ENCODE assay signal across 13 cellular contexts in the genomic region with DNA sequence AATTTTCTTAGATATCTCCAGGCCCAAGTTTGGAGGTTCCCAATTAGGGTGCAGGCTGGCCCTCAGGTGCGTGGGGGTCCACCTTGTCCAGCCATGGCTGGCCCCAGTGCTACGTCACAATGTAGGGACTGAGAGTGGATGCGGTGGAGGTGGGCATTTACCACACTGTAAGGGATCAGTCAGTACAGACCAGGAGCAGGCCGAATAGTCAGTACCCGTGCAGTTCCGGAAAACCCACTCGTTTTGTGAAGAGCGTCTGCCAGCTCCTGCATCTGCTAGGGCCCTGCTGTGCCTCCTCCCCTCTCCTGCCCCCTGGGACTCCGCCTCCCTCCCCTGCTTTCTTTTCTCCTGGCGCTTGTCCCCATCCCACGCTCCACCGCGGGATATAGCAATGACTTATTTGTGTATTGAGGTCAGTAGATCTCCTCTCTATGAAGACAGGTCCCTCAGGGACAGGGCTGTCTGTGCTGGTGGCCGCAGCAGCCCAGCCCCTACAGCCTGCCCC. TPM values are rescaled to one million over a fixed set of nuclear protein-coding genes. Genes with fewer than 3 reads are reported as not detected.
A peak's percentile ranks its signal among the peaks of the same experiment; 100 is the strongest.
DNase-seq lines count a peak whose midpoint lies in the region; ATAC-seq and TF ChIP-seq lines count a peak whose summit lies in the region.
"Had no signal": no experiment of that assay in that cellular context is flagged by ENCODE, and none has a peak within 500 bp of the region (broad histone marks: within the 10 kb centered on the region; RNA-seq: fewer than 3 reads in every experiment).

No MANE protein-coding gene starts in this region.

- 49 to 71% (median 64%) methylated on average over 13 to 14 of the region's 14 CpGs for WGBS in stomach, 5 donors

- DNase-seq in EH (ENCODE audit: low read depth): peak; percentile 79
- peak; percentile 52 for DNase-seq in NCI-H2196 (lab: John Stamatoyannopoulos, UW; ENCODE audit: unreplicated experiment)
- DNase-seq in cerebellar cortex (ENCODE audit: low spot score): peak; percentile 8
- DNase-seq in osteocyte (ENCODE audit: extremely low spot score, unreplicated experiment): peak; percentile 89
- no peak for DNase-seq in stomach
- no peak for DNase-seq in activated T-cell treated with anti-CD3 and anti-CD28 coated beads for 4 hours

- H3K9me3 ChIP-seq in stomach: no peaks in the 10 kb centered on the region
- H3K9me3 ChIP-seq: ovary had no signal

- TF ChIP-seq EP300 in stomach (IDR thresholded peaks at IDR 0.05): no peak

- H3K27ac Mint-ChIP-seq in osteocyte (ENCODE audit: unreplicated experiment): peak overlapping the region; percentile 97
- no peak overlapping the region for H3K27ac Mint-ChIP-seq in stimulated activated memory B cell treated with anti-CD40 and anti-IgM and Interleukin-4, amounts not matched to agents 10 μg/mL and 1 μg/mL and 100 μg/mL, for 72 hours
- H3K27ac Mint-ChIP-seq: activated naive CD8-positive, alpha-beta T cell had no signal

- H3K4me1 ChIP-seq in stomach: peaks cover 0 to 13% (median 5%) of the 10 kb centered on the region in 4 donors

- TF ChIP-seq CTCF in osteocyte (IDR thresholded peaks at IDR 0.05) (no peak), stomach (IDR thresholded peaks at IDR 0.05) (no peak)

- peak overlapping the region; percentile 15 for H3K4me3 Mint-ChIP-seq in osteocyte (ENCODE audit: unreplicated experiment)
- no peak overlapping the region for H3K4me3 Mint-ChIP-seq in stimulated activated memory B cell treated with anti-CD40 and anti-IgM and Interleukin-4, amounts not matched to agents 10 μg/mL and 1 μg/mL and 100 μg/mL, for 72 hours
- H3K4me3 Mint-ChIP-seq: activated naive CD8-positive, alpha-beta T cell had no signal

- H3K27me3 ChIP-seq in stomach: peaks cover 0 to 12% (median 0%) of the 10 kb centered on the region in 3 donors
- H3K27me3 ChIP-seq: hepatocyte, ovary had no signal

- H3K36me3 ChIP-seq in stomach: no peaks in the 10 kb centered on the region
- H3K36me3 ChIP-seq: ovary had no signal

- H3K27ac ChIP-seq in stomach: no peak overlapping the region
- H3K27ac ChIP-seq: hepatocyte, ovary had no signal

- H3K4me1 Mint-ChIP-seq in osteocyte (ENCODE audit: unreplicated experiment): peaks cover 75% of the 10 kb centered on the region
- no peaks in the 10 kb centered on the region for H3K4me1 Mint-ChIP-seq in stimulated activated memory B cell treated with anti-CD40 and anti-IgM and Interleukin-4, amounts not matched to agents 10 μg/mL and 1 μg/mL and 100 μg/mL, for 72 hours

- H3K27me3 Mint-ChIP-seq in osteocyte (ENCODE audit: unreplicated experiment): no peaks in the 10 kb centered on the region
- peaks cover 40% of the 10 kb centered on the region for H3K27me3 Mint-ChIP-seq in stimulated activated memory B cell treated with anti-CD40 and anti-IgM and Interleukin-4, amounts not matched to agents 10 μg/mL and 1 μg/mL and 100 μg/mL, for 72 hours
- H3K27me3 Mint-ChIP-seq: activated naive CD8-positive, alpha-beta T cell had no signal

- no peaks in the 10 kb centered on the region for H3K36me3 Mint-ChIP-seq in osteocyte (ENCODE audit: unreplicated experiment)
- H3K36me3 Mint-ChIP-seq in stimulated activated memory B cell treated with anti-CD40 and anti-IgM and Interleukin-4, amounts not matched to agents 10 μg/mL and 1 μg/mL and 100 μg/mL, for 72 hours: no peaks in the 10 kb centered on the region
- H3K36me3 Mint-ChIP-seq: activated naive CD8-positive, alpha-beta T cell had no signal

- H3K9me3 Mint-ChIP-seq in osteocyte (ENCODE audit: unreplicated experiment): no peaks in the 10 kb centered on the region
- no peaks in the 10 kb centered on the region for H3K9me3 Mint-ChIP-seq in stimulated activated memory B cell treated with anti-CD40 and anti-IgM and Interleukin-4, amounts not matched to agents 10 μg/mL and 1 μg/mL and 100 μg/mL, for 72 hours

- H3K4me3 ChIP-seq in stomach: no peak overlapping the region
- H3K4me3 ChIP-seq: hepatocyte, ovary had no signal

- TF ChIP-seq POLR2A in stomach (IDR thresholded peaks at IDR 0.05): no peak

- ATAC-seq in stimulated activated memory B cell treated with anti-CD40 and anti-IgM and Interleukin-4, amounts not matched to agents 10 μg/mL and 1 μg/mL and 100 μg/mL, for 72 hours: no peak
- ATAC-seq in GM19463 (IDR thresholded peaks at IDR 0.05; ENCODE audit: unreplicated experiment): no peak

- intact Hi-C loops in stomach (cut with DNase I; ENCODE audit: low total_unique reads): no loop called here

RNA-seq across cellular contexts. Expression of a gene that starts 50.4 kb away (rescaled TPM):
- 103 and 108 TPM in 2 replicates for total RNA-seq in osteocyte
- total RNA-seq in stomach: 10 to 100 TPM in 3 of 5 donors, 1 to 10 TPM in 2; 1.2 to 38.8 (median 13.9) TPM
- polyA plus RNA-seq in stomach: 10 to 100 TPM in 2 of 3 donors, 1 to 10 TPM in 1; 8.2 to 16.0 (median 11.1) TPM
- total RNA-seq: T-helper 2 cell treated with Interferon-gamma antibody and Interleukin-4, amounts not matched to agents 100 ng/mL and 5 ng/mL, for 36 hours had no signal

RNA-seq across cellular contexts. Expression of a gene that starts 59.5 kb away (rescaled TPM):
- total RNA-seq in osteocyte (28.6 and 34.1 TPM in 2 replicates), stomach (10 to 100 TPM in 1 of 5 donors, 1 to 10 TPM in 2, not detected in 2; 2.4 to 27.8 (median 9.3) TPM)
- polyA plus RNA-seq in stomach: 10 to 100 TPM in 1 of 3 donors, 1 to 10 TPM in 2; 5.5 to 12.4 (median 8.0) TPM
- total RNA-seq: HT1080; T-helper 2 cell treated with Interferon-gamma antibody and Interleukin-4, amounts not matched to agents 100 ng/mL and 5 ng/mL, for 36 hours had no signal

Comparison
In these comparisons a context has a peak if more than half of its experiments do, and no peak if none do; other contexts are left out.
1. DNase-seq: peak in EH (single experiment), NCI-H2196 (single experiment), cerebellar cortex (single experiment) and osteocyte (single experiment); none in stomach (single experiment) and activated T-cell treated with anti-CD3 and anti-CD28 coated beads for 4 hours (single experiment).